In the genomic region with DNA sequence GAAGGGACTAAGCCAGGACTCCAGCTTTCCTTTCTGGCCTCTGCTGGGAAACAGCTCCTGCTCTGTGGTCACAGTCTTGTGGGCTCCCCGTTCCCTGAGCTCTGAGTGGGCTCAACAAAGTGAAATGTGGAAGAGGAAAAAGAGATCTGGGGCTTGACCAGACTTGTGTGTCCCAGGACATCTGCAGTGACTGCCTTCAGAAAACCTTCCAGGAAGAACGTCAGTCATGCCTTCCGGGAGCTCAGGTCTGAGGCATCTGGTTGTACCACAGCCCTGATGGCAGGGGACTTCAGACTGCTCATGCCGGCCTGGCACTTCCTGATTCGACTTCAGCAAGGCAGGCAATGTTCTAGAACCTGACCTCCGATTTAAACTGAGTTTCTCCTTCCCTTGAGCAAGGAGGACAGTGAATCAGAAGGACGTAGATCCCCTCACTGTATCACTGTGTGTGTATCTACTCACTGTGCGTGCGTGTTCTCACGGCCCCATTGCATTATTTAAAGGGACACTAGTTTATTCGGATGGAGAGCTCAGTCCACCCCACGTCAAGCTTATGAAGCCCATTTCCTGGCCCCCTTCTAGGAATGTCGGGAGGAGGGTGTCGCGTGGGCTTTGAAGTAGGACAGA, we compare ENCODE assay signal across 1 cellular context.
A peak's percentile ranks its signal among the peaks of the same experiment; 100 is the strongest.
TF ChIP-seq lines count a peak whose summit lies in the region.

No MANE protein-coding gene starts in this region.

TF ChIP-seq in HepG2, 621 proteins besides CTCF, POLR2A, EP300 and RAD21 (continued from another document and continues in another):
- TF ChIP-seq ZNF468 (CRISPR knock-in tag; IDR thresholded peaks at IDR 0.05) (0 out of 2 replicates have a peak, but pooled peaks have one; percentile 56), SP2 (CRISPR knock-in tag; IDR thresholded peaks at IDR 0.05) (no peak), MYC (CRISPR knock-in tag; IDR thresholded peaks at IDR 0.05; ENCODE audit: borderline replicate concordance) (no peak), SIN3A (IDR thresholded peaks at IDR 0.05; ENCODE audit: borderline replicate concordance, low read depth, low read length) (no peak), HMG20B (CRISPR knock-in tag; conservative IDR thresholded peaks at IDR 0.05) (no peak), CHD2 (IDR thresholded peaks at IDR 0.05; ENCODE audit: low read depth, low read length) (no peak), ZNF788 (CRISPR knock-in tag; IDR thresholded peaks at IDR 0.05; ENCODE audit: borderline replicate concordance) (no peak), ZNF660 (CRISPR knock-in tag; IDR thresholded peaks at IDR 0.05; ENCODE audit: borderline replicate concordance, low read depth) (no peak), JARID2 (CRISPR knock-in tag; IDR thresholded peaks at IDR 0.05; ENCODE audit: insufficient replicate concordance) (no peak), ZNF460 (CRISPR knock-in tag; IDR thresholded peaks at IDR 0.05; ENCODE audit: borderline replicate concordance) (no peak), MED8 (CRISPR knock-in tag; IDR thresholded peaks at IDR 0.05; ENCODE audit: insufficient replicate concordance) (no peak), CBX2 (IDR thresholded peaks at IDR 0.05; ENCODE audit: low read depth, low read length) (no peak), CBX2 (CRISPR knock-in tag; IDR thresholded peaks at IDR 0.05; ENCODE audit: low read depth) (no peak), MTA3 (CRISPR knock-in tag; IDR thresholded peaks at IDR 0.05) (no peak), NR2C2 (CRISPR knock-in tag; IDR thresholded peaks at IDR 0.05; ENCODE audit: borderline replicate concordance) (no peak), ZNF430 (CRISPR knock-in tag; IDR thresholded peaks at IDR 0.05) (peak; percentile 57), SRSF9 (IDR thresholded peaks at IDR 0.05; ENCODE audit: borderline replicate concordance, insufficient read depth, low read depth, low read length, poor library complexity, severe bottlenecking) (no peak), ELF1 (CRISPR knock-in tag; IDR thresholded peaks at IDR 0.05) (peak; percentile 78), POLR2G (IDR thresholded peaks at IDR 0.05; ENCODE audit: low read depth, low read length) (peak; percentile 53), ZMYM2 (CRISPR knock-in tag; IDR thresholded peaks at IDR 0.05) (peak; percentile 49; the same call in 1 of the 2 replicates), TGIF2 (CRISPR knock-in tag; IDR thresholded peaks at IDR 0.05) (no peak), ZNF329 (CRISPR knock-in tag; IDR thresholded peaks at IDR 0.05; ENCODE audit: low read depth) (no peak), ZNF549 (CRISPR knock-in tag; IDR thresholded peaks at IDR 0.05) (no peak), HNRNPUL1 (IDR thresholded peaks at IDR 0.05; ENCODE audit: low read depth, low read length) (no peak), EEA1 (CRISPR knock-in tag; IDR thresholded peaks at IDR 0.05; ENCODE audit: borderline replicate concordance) (peak; percentile 54; the same call in 1 of the 2 replicates), HOXA3 (CRISPR knock-in tag; IDR thresholded peaks at IDR 0.05) (no peak), GABPA (IDR thresholded peaks at IDR 0.05; ENCODE audit: low read depth, low read length) (no peak), GABPA (CRISPR knock-in tag; IDR thresholded peaks at IDR 0.05; ENCODE audit: low read depth) (no peak), ASH2L (IDR thresholded peaks at IDR 0.05; ENCODE audit: insufficient read length, low read depth, low read length) (no peak), NFIB (CRISPR knock-in tag; IDR thresholded peaks at IDR 0.05; ENCODE audit: borderline replicate concordance) (no peak), ZFP36L2 (CRISPR knock-in tag; IDR thresholded peaks at IDR 0.05) (no peak)
- TF ChIP-seq, protein P1, sequence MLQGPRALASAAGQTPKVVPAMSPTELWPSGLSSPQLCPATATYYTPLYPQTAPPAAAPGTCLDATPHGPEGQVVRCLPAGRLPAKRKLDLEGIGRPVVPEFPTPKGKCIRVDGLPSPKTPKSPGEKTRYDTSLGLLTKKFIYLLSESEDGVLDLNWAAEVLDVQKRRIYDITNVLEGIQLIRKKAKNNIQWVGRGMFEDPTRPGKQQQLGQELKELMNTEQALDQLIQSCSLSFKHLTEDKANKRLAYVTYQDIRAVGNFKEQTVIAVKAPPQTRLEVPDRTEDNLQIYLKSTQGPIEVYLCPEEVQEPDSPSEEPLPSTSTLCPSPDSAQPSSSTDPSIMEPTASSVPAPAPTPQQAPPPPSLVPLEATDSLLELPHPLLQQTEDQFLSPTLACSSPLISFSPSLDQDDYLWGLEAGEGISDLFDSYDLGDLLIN (CRISPR knock-in tag; IDR thresholded peaks at IDR 0.05; ENCODE audit: borderline replicate concordance): no peak
- TF ChIP-seq, protein P2, sequence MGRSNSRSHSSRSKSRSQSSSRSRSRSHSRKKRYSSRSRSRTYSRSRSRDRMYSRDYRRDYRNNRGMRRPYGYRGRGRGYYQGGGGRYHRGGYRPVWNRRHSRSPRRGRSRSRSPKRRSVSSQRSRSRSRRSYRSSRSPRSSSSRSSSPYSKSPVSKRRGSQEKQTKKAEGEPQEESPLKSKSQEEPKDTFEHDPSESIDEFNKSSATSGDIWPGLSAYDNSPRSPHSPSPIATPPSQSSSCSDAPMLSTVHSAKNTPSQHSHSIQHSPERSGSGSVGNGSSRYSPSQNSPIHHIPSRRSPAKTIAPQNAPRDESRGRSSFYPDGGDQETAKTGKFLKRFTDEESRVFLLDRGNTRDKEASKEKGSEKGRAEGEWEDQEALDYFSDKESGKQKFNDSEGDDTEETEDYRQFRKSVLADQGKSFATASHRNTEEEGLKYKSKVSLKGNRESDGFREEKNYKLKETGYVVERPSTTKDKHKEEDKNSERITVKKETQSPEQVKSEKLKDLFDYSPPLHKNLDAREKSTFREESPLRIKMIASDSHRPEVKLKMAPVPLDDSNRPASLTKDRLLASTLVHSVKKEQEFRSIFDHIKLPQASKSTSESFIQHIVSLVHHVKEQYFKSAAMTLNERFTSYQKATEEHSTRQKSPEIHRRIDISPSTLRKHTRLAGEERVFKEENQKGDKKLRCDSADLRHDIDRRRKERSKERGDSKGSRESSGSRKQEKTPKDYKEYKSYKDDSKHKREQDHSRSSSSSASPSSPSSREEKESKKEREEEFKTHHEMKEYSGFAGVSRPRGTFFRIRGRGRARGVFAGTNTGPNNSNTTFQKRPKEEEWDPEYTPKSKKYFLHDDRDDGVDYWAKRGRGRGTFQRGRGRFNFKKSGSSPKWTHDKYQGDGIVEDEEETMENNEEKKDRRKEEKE (IDR thresholded peaks at IDR 0.05): no peak
- TF ChIP-seq, protein P3, sequence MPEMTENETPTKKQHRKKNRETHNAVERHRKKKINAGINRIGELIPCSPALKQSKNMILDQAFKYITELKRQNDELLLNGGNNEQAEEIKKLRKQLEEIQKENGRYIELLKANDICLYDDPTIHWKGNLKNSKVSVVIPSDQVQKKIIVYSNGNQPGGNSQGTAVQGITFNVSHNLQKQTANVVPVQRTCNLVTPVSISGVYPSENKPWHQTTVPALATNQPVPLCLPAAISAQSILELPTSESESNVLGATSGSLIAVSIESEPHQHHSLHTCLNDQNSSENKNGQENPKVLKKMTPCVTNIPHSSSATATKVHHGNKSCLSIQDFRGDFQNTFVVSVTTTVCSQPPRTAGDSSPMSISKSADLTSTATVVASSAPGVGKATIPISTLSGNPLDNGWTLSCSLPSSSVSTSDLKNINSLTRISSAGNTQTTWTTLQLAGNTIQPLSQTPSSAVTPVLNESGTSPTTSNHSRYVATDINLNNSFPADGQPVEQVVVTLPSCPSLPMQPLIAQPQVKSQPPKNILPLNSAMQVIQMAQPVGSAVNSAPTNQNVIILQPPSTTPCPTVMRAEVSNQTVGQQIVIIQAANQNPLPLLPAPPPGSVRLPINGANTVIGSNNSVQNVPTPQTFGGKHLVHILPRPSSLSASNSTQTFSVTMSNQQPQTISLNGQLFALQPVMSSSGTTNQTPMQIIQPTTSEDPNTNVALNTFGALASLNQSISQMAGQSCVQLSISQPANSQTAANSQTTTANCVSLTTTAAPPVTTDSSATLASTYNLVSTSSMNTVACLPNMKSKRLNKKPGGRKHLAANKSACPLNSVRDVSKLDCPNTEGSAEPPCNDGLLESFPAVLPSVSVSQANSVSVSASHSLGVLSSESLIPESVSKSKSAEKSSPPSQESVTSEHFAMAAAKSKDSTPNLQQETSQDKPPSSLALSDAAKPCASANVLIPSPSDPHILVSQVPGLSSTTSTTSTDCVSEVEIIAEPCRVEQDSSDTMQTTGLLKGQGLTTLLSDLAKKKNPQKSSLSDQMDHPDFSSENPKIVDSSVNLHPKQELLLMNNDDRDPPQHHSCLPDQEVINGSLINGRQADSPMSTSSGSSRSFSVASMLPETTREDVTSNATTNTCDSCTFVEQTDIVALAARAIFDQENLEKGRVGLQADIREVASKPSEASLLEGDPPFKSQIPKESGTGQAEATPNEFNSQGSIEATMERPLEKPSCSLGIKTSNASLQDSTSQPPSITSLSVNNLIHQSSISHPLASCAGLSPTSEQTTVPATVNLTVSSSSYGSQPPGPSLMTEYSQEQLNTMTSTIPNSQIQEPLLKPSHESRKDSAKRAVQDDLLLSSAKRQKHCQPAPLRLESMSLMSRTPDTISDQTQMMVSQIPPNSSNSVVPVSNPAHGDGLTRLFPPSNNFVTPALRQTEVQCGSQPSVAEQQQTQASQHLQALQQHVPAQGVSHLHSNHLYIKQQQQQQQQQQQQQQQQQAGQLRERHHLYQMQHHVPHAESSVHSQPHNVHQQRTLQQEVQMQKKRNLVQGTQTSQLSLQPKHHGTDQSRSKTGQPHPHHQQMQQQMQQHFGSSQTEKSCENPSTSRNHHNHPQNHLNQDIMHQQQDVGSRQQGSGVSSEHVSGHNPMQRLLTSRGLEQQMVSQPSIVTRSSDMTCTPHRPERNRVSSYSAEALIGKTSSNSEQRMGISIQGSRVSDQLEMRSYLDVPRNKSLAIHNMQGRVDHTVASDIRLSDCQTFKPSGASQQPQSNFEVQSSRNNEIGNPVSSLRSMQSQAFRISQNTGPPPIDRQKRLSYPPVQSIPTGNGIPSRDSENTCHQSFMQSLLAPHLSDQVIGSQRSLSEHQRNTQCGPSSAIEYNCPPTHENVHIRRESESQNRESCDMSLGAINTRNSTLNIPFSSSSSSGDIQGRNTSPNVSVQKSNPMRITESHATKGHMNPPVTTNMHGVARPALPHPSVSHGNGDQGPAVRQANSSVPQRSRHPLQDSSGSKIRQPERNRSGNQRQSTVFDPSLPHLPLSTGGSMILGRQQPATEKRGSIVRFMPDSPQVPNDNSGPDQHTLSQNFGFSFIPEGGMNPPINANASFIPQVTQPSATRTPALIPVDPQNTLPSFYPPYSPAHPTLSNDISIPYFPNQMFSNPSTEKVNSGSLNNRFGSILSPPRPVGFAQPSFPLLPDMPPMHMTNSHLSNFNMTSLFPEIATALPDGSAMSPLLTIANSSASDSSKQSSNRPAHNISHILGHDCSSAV (CRISPR knock-in tag; IDR thresholded peaks at IDR 0.05; ENCODE audit: borderline replicate concordance): no peak
- TF ChIP-seq, protein P4, sequence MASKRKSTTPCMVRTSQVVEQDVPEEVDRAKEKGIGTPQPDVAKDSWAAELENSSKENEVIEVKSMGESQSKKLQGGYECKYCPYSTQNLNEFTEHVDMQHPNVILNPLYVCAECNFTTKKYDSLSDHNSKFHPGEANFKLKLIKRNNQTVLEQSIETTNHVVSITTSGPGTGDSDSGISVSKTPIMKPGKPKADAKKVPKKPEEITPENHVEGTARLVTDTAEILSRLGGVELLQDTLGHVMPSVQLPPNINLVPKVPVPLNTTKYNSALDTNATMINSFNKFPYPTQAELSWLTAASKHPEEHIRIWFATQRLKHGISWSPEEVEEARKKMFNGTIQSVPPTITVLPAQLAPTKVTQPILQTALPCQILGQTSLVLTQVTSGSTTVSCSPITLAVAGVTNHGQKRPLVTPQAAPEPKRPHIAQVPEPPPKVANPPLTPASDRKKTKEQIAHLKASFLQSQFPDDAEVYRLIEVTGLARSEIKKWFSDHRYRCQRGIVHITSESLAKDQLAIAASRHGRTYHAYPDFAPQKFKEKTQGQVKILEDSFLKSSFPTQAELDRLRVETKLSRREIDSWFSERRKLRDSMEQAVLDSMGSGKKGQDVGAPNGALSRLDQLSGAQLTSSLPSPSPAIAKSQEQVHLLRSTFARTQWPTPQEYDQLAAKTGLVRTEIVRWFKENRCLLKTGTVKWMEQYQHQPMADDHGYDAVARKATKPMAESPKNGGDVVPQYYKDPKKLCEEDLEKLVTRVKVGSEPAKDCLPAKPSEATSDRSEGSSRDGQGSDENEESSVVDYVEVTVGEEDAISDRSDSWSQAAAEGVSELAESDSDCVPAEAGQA (IDR thresholded peaks at IDR 0.05; ENCODE audit: low read depth): no peak
- TF ChIP-seq, protein P4 (CRISPR knock-in tag; IDR thresholded peaks at IDR 0.05; ENCODE audit: borderline replicate concordance): no peak
- TF ChIP-seq, protein P5, sequence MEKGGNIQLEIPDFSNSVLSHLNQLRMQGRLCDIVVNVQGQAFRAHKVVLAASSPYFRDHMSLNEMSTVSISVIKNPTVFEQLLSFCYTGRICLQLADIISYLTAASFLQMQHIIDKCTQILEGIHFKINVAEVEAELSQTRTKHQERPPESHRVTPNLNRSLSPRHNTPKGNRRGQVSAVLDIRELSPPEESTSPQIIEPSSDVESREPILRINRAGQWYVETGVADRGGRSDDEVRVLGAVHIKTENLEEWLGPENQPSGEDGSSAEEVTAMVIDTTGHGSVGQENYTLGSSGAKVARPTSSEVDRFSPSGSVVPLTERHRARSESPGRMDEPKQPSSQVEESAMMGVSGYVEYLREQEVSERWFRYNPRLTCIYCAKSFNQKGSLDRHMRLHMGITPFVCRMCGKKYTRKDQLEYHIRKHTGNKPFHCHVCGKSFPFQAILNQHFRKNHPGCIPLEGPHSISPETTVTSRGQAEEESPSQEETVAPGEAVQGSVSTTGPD (CRISPR knock-in tag; IDR thresholded peaks at IDR 0.05): no peak
- TF ChIP-seq, protein P6, sequence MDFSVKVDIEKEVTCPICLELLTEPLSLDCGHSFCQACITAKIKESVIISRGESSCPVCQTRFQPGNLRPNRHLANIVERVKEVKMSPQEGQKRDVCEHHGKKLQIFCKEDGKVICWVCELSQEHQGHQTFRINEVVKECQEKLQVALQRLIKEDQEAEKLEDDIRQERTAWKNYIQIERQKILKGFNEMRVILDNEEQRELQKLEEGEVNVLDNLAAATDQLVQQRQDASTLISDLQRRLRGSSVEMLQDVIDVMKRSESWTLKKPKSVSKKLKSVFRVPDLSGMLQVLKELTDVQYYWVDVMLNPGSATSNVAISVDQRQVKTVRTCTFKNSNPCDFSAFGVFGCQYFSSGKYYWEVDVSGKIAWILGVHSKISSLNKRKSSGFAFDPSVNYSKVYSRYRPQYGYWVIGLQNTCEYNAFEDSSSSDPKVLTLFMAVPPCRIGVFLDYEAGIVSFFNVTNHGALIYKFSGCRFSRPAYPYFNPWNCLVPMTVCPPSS (IDR thresholded peaks at IDR 0.05): no peak
